11 cellular contexts compared by ENCODE assay signal in genomic region chr2:111227716-111228141, GRCh38.
A peak's percentile ranks its signal among the peaks of the same experiment; 100 is the strongest.
DNase-seq lines count a peak whose midpoint lies in the region; ATAC-seq, FAIRE-seq and TF ChIP-seq lines count a peak whose summit lies in the region.
"Had no signal": no experiment of that assay in that cellular context is flagged by ENCODE, and none has a peak within 500 bp of the region (broad histone marks: within the 10 kb centered on the region; RNA-seq: fewer than 3 reads in every experiment).

No MANE protein-coding gene starts in this region.

- H3K27me3 Mint-ChIP-seq in astrocyte (ENCODE audit: low read depth, unreplicated experiment), result no peaks in the 10 kb centered on the region

- no peaks in the 10 kb centered on the region for H4K20me1 ChIP-seq in HCT116 (ENCODE audit: insufficient read depth)
- H4K20me1 ChIP-seq in astrocyte (ENCODE audit: insufficient read depth, low read length), result peaks cover 12% of the 10 kb centered on the region

- H3K79me2 ChIP-seq in HCT116 (ENCODE audit: insufficient read depth, low read length) (no peaks in the 10 kb centered on the region), astrocyte (ENCODE audit: insufficient read depth, low read length) (no peaks in the 10 kb centered on the region)

- BruUV-seq in A673 (replicated peaks; lab: Mats Ljungman, UMichigan) (no TSS peak), HCT116 (replicated peaks; lab: Mats Ljungman, UMichigan) (no TSS peak)

- no peak overlapping the region for H2AFZ ChIP-seq in HCT116 (ENCODE audit: low read depth, low read length, poor library complexity, severe bottlenecking)
- no peak overlapping the region for H2AFZ ChIP-seq in astrocyte (ENCODE audit: low read depth, low read length)

- TF ChIP-seq POLR2A in HCT116 (IDR thresholded peaks at IDR 0.05; ENCODE audit: borderline replicate concordance, extremely low read depth, insufficient read depth, insufficient read length), result no peak
- TF ChIP-seq POLR2A in esophagus squamous epithelium (IDR thresholded peaks at IDR 0.05), result no peak

- POLR2A ChIA-PET in A673 (lab: Charles Lee; ENCODE audit: low non-redundant PET) (no interaction called here), HCT116 (lab: Charles Lee) (no interaction called here)

- FAIRE-seq in astrocyte (lab: Jason Lieb, UNC), result no peak

- peaks cover 3% of the 10 kb centered on the region for H3K36me3 Mint-ChIP-seq in astrocyte (ENCODE audit: low read depth, unreplicated experiment)

- H3K4me1 ChIP-seq in A673 (ENCODE audit: insufficient read depth, low read length, poor library complexity, severe bottlenecking) (peaks cover 7% of the 10 kb centered on the region), HCT116 (ENCODE audit: control insufficient read depth in 1 of 2, insufficient read depth in 2 of 2, low read length in 2 of 2) (peaks cover 0 to 5% of the 10 kb centered on the region in 2 experiments; a peak in 2 of 4 replicates), astrocyte (ENCODE audit: insufficient read depth, low read length) (peaks cover 14% of the 10 kb centered on the region), esophagus squamous epithelium (peaks cover 0 to 13% (median 0%) of the 10 kb centered on the region in 3 donors)

- intact Hi-C loops in A673 (cut with micrococcal nuclease; ENCODE audit: unreplicated experiment) (no loop called here), HCT116 (cut with micrococcal nuclease) (no loop called here), esophagus squamous epithelium (cut with DNase I) (no loop called here)

- H3K9me2 ChIP-seq in HCT116 (ENCODE audit: insufficient read depth), result no peaks in the 10 kb centered on the region

- peaks cover 26% of the 10 kb centered on the region for H3K4me1 Mint-ChIP-seq in astrocyte (ENCODE audit: low read depth, unreplicated experiment)

- peak overlapping the region; percentile 60 for H3K27ac ChIP-seq in A673 (ENCODE audit: low read depth, low read length, poor library complexity, severe bottlenecking)
- H3K27ac ChIP-seq in HCT116 (ENCODE audit: low read depth, low read length), result no peak overlapping the region
- H3K27ac ChIP-seq in astrocyte (ENCODE audit: low read depth, low read length), result no peak overlapping the region
- H3K27ac ChIP-seq in esophagus squamous epithelium, result no peak overlapping the region
- H3K27ac ChIP-seq: C4-2B, VCaP had no signal

- DNase-seq in A673 (ENCODE audit: low spot score) (peak; percentile 51), HCT116 (ENCODE audit: low read depth, low spot score) (no peak), astrocyte (ENCODE audit: low read depth) (peak; percentile 86), iris pigment epithelial cell (ENCODE audit: low read depth) (peak; percentile 77), KG1 (lab: John Stamatoyannopoulos, UW) (no peak), esophagus squamous epithelium (lab: John Stamatoyannopoulos, UW) (no peak)
- no peak for DNase-seq in stimulated activated naive CD4-positive, alpha-beta T cell treated with Interleukin-2 at 50 U/mL for 16 hours (lab: John Stamatoyannopoulos, UW)
- DNase-seq: immature natural killer cell had no signal

- TF ChIP-seq RAD21 in HCT116 (IDR thresholded peaks at IDR 0.05; ENCODE audit: low read depth), result no peak

- no peak for TF ChIP-seq CTCF in A673 (conservative IDR thresholded peaks at IDR 0.05; ENCODE audit: low read depth, low read length)
- TF ChIP-seq CTCF in HCT116 (IDR thresholded peaks at IDR 0.05 in 2 of 3, conservative IDR thresholded peaks at IDR 0.05 in 1 of 3; ENCODE audit: borderline replicate concordance in 1 of 3, insufficient read depth in 1 of 3, low read depth in 2 of 3, low read length in 2 of 3), result no peak
- no peak for TF ChIP-seq CTCF in astrocyte (IDR thresholded peaks at IDR 0.05; ENCODE audit: insufficient read depth, low read depth, low read length)
- no peak for TF ChIP-seq CTCF in esophagus squamous epithelium (IDR thresholded peaks at IDR 0.05)

- 60 to 83% methylated on average over 2 to 4 of the region's 6 CpGs for WGBS in esophagus squamous epithelium, 2 donors

- H3K27me3 ChIP-seq in A673 (replicated peaks; ENCODE audit: insufficient read depth, low read depth, low read length, poor library complexity) (no peaks in the 10 kb centered on the region), HCT116 (ENCODE audit: insufficient read depth, low read length) (no peaks in the 10 kb centered on the region), astrocyte (ENCODE audit: insufficient read depth, low read length) (no peaks in the 10 kb centered on the region), esophagus squamous epithelium (no peaks in the 10 kb centered on the region)

- peak; percentile 60; the same call in 1 of the 2 replicates for ATAC-seq in HCT116
- no peak for ATAC-seq in GM21367 (IDR thresholded peaks at IDR 0.05; ENCODE audit: unreplicated experiment)

- RAD21 ChIA-PET in HCT116 (lab: Charles Lee; ENCODE audit: low non-redundant PET in 1 of 2, low total read pairs in 2 of 2, uncharacterized antibody in 2 of 2, unreplicated experiment in 2 of 2), result no interaction called here

- H3K9ac ChIP-seq in HCT116 (ENCODE audit: low read length) (no peak overlapping the region), astrocyte (ENCODE audit: low read length) (no peak overlapping the region)

- H3K9me3 Mint-ChIP-seq in astrocyte (ENCODE audit: unreplicated experiment), result peaks cover 8% of the 10 kb centered on the region

- H3K4me3 Mint-ChIP-seq in astrocyte (ENCODE audit: unreplicated experiment), result peak overlapping the region; percentile 30
- H3K4me3 Mint-ChIP-seq: immature natural killer cell had no signal

- H3K4me3 ChIP-seq in A673 (ENCODE audit: low read depth, low read length, poor library complexity, severe bottlenecking) (no peak overlapping the region), HCT116 (replicated peaks in 1 of 2; ENCODE audit: low read depth in 1 of 2, low read length in 2 of 2) (no peak overlapping the region), astrocyte (ENCODE audit: insufficient read depth, low read depth, low read length) (no peak overlapping the region), esophagus squamous epithelium (no peak overlapping the region)

- peak overlapping the region; percentile 95 for H3K27ac Mint-ChIP-seq in astrocyte (ENCODE audit: unreplicated experiment)
- H3K27ac Mint-ChIP-seq: immature natural killer cell had no signal

- H3K4me2 ChIP-seq in HCT116 (ENCODE audit: low read length) (no peak overlapping the region), astrocyte (ENCODE audit: low read length) (no peak overlapping the region)

- no peaks in the 10 kb centered on the region for H3K9me3 ChIP-seq in A673 (ENCODE audit: low read depth, low read length, poor library complexity, severe bottlenecking)
- H3K9me3 ChIP-seq in HCT116 (ENCODE audit: control insufficient read depth in 1 of 2, insufficient read depth in 1 of 2, low read depth in 1 of 2, low read length in 2 of 2), result peaks cover 0 to 3% of the 10 kb centered on the region in 2 experiments; a peak in 1 of 4 replicates
- H3K9me3 ChIP-seq in astrocyte (ENCODE audit: insufficient read depth, low read depth, low read length), result no peaks in the 10 kb centered on the region
- peaks cover 0 to 5% (median 0%) of the 10 kb centered on the region in 3 donors for H3K9me3 ChIP-seq in esophagus squamous epithelium

- CTCF ChIA-PET in A673 (lab: Charles Lee) (no interaction called here), HCT116 (lab: Charles Lee) (no interaction called here)

- H3K36me3 ChIP-seq in A673 (ENCODE audit: insufficient read depth, low read length, poor library complexity, severe bottlenecking) (no peaks in the 10 kb centered on the region), HCT116 (ENCODE audit: control insufficient read depth in 1 of 2, insufficient read depth in 2 of 2, low read length in 2 of 2) (no peaks in the 10 kb centered on the region), astrocyte (ENCODE audit: insufficient read depth, low read length) (no peaks in the 10 kb centered on the region), esophagus squamous epithelium (no peaks in the 10 kb centered on the region)

TF ChIP-seq in HCT116, 20 proteins besides CTCF, POLR2A, EP300 and RAD21:
- no peak for TF ChIP-seq ZFX (IDR thresholded peaks at IDR 0.05)
- no peak for TF ChIP-seq EZH2 (IDR thresholded peaks at IDR 0.05)
- TF ChIP-seq YY1 (IDR thresholded peaks at IDR 0.05; ENCODE audit: extremely low read depth, insufficient replicate concordance, low read depth, low read length), result no peak
- no peak for TF ChIP-seq ELF1 (IDR thresholded peaks at IDR 0.05; ENCODE audit: borderline replicate concordance, low read depth)

Comparison
In these comparisons a context has a peak if more than half of its experiments do, and no peak if none do; other contexts are left out.
1. DNase-seq: peak in A673 (single experiment), astrocyte (single experiment) and iris pigment epithelial cell (single experiment); none in HCT116 (single experiment), KG1 (single experiment), stimulated activated naive CD4-positive, alpha-beta T cell treated with Interleukin-2 at 50 U/mL for 16 hours (single experiment) and esophagus squamous epithelium (single experiment).